In the genomic region with DNA sequence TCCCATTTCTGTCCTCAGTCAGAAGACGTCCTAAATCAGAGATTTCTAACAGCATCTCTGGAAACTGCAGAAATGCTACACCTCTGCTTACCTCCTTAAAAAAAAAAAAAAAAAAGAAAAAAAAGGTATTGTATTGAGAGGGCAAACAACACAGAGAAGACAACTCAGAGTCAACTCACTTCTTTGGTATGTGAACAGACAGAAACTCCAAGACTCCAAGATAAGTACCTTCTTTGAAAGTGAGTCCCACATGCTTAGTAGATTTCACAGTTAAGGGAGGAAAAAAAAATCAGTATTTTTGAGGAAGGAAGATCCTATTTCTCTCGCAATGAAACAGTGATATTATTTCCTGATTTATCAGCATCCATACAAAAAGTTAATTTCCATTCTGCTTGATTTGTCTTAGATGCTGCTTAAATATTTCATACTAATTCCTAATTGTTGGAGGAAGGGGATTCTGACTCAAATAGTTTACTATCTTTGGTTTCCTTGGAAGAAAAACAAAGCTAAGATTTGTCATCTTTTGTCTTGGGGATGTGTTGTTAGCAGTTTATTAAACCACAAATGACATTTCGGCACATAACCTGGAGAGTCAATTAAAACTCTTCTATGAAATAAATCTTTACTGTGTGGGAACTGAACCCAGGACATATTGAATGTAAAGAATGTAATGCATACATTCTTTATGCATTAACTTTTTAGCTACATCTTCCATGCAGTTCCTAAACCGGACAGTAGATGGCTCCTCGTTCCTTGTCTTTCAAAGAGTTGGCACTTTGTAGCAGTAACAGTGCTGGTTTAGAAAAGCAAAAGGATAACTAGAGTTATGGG, we compare ENCODE assay signal across 9 cellular contexts. TPM values are rescaled to one million over a fixed set of nuclear protein-coding genes. Genes with fewer than 3 reads are reported as not detected.
DNase-seq lines count a peak whose midpoint lies in the region; ATAC-seq, FAIRE-seq and TF ChIP-seq lines count a peak whose summit lies in the region.
"Had no signal": no experiment of that assay in that cellular context is flagged by ENCODE, and none has a peak within 500 bp of the region (broad histone marks: within the 10 kb centered on the region; RNA-seq: fewer than 3 reads in every experiment).

No MANE protein-coding gene starts in this region.

- no peak for TF ChIP-seq EP300 in K562 (IDR thresholded peaks at IDR 0.05; ENCODE audit: low read length)

- peak; percentile 89 for FAIRE-seq in K562 (lab: Jason Lieb, UNC)

- CTCF ChIA-PET in K562 (lab: Yijun Ruan, JAX; ENCODE audit: low intra/inter-chr PET ratio), result interaction anchor here (0.6 to 4.3 kb wide), 7 partner anchors 61 to 735 kb away, joined by 3 to 24 read pairs (median 3); no protein-coding TSS in a partner anchor

- peaks cover 15 to 18% of the 10 kb centered on the region in 2 experiments; a peak in 4 of 5 replicates for H3K4me1 ChIP-seq in K562 (replicated peaks in 1 of 2; ENCODE audit: control insufficient read depth in 2 of 2, insufficient read depth in 2 of 2, low read length in 2 of 2)

- ATAC-seq in K562, result no peak
- ATAC-seq in GM19324 (IDR thresholded peaks at IDR 0.05; ENCODE audit: low FRiP score, unreplicated experiment), result no peak

- no peaks in the 10 kb centered on the region for H3K36me3 ChIP-seq in K562 (ENCODE audit: control insufficient read depth, insufficient read depth, low read length)
- H3K36me3 ChIP-seq: BLaER1 had no signal

- BruUV-seq in K562 (replicated peaks; lab: Mats Ljungman, UMichigan), result no TSS peak

- WGBS in K562 (ENCODE audit: insufficient coverage, low coverage, missing lambda C conversion rate), result 16% methylated on average over 5 of the region's 5 CpGs

- H3K27ac ChIP-seq in K562 (ENCODE audit: extremely low read depth, low read depth, low read length), result no peak overlapping the region
- H3K27ac ChIP-seq: BLaER1 had no signal

- H3K9me3 ChIP-seq in K562 (replicated peaks; ENCODE audit: control insufficient read depth, insufficient read depth, low read depth, low read length), result no peaks in the 10 kb centered on the region
- H3K9me3 ChIP-seq: BLaER1 had no signal

- intact Hi-C loops in K562 (cut with micrococcal nuclease), result loop anchor here (1.0 to 5.0 kb wide), 5 partner anchors 62 to 800 kb away; no protein-coding TSS in a partner anchor

- TF ChIP-seq RAD21 in K562 (CRISPR knock-in tag; conservative IDR thresholded peaks at IDR 0.05 in 1 of 2, IDR thresholded peaks at IDR 0.05 in 1 of 2), result peak; percentile 91 to 92

- H4K20me1 ChIP-seq in K562 (replicated peaks; ENCODE audit: control insufficient read depth, insufficient read depth, low read length), result no peaks in the 10 kb centered on the region
- H4K20me1 ChIP-seq: BLaER1 had no signal

- no peak for TF ChIP-seq POLR2A in K562 (conservative IDR thresholded peaks at IDR 0.05)

- no peak overlapping the region for H2AFZ ChIP-seq in K562 (ENCODE audit: low read depth, low read length)

- no peak overlapping the region for H3K9ac ChIP-seq in K562 (ENCODE audit: insufficient read depth in 1 of 2, low read depth in 2 of 2, low read length in 2 of 2)
- H3K9ac ChIP-seq: BLaER1 had no signal

- H3K4me2 ChIP-seq in K562 (ENCODE audit: insufficient read depth, low read length), result no peak overlapping the region
- H3K4me2 ChIP-seq: BLaER1 had no signal

- in situ Hi-C loops in K562 (cut with MboI), result loop anchor here (5.0 to 10.0 kb wide), 2 partner anchors 375 to 738 kb away; no protein-coding TSS in a partner anchor

- H3K27me3 ChIP-seq in K562 (ENCODE audit: control insufficient read depth in 2 of 2, insufficient read depth in 2 of 2, low read length in 2 of 2), result peaks cover 9 to 13% of the 10 kb centered on the region in 2 experiments
- H3K27me3 ChIP-seq: BLaER1 had no signal

- H3K79me2 ChIP-seq in K562 (ENCODE audit: control insufficient read depth, insufficient read depth, low read length), result no peaks in the 10 kb centered on the region

- POLR2A ChIA-PET in K562 (lab: Yijun Ruan, JAX), result interaction anchor here (0.7 kb wide), 2 partner anchors 21 to 34 kb away, joined by 3 read pairs; no protein-coding TSS in a partner anchor

- DNase-seq in NCI-H2171 treated with DMSO at 0.1 percent for 48 hours (lab: John Stamatoyannopoulos, UW), result peak; percentile 65
- DNase-seq in NCI-H2171 (lab: John Stamatoyannopoulos, UW), result no peak
- peak; percentile 54 for DNase-seq in NCI-H1105 treated with DMSO at 0.1 percent for 48 hours (lab: John Stamatoyannopoulos, UW)
- DNase-seq in T-helper 1 cell, result peak; percentile 15 to 78 (median 65)
- peak; percentile 40 to 82 (median 51) for DNase-seq in K562 (ENCODE audit: extremely low read depth in 1 of 4, low spot score in 3 of 4)
- DNase-seq in islet precursor cell, result peak; percentile 76
- DNase-seq in stimulated activated CD4-positive, alpha-beta T cell treated with anti-CD3 and anti-CD28 coated beads, Interleukin-1b, Interleukin-23, amount 100 ng/mL, for 48 hours, result peak; percentile 60

- no peak overlapping the region for H3K4me3 ChIP-seq in K562
- H3K4me3 ChIP-seq: BLaER1 had no signal

- TF ChIP-seq CTCF in K562 (IDR thresholded peaks at IDR 0.05 in 2 of 3, conservative IDR thresholded peaks at IDR 0.05 in 1 of 3; ENCODE audit: insufficient read depth in 2 of 3, low read depth in 1 of 3, low read length in 3 of 3), result peak; percentile 73 to 87 (median 86)

- H3K9me1 ChIP-seq in K562 (ENCODE audit: control insufficient read depth, insufficient read depth, low read length), result no peaks in the 10 kb centered on the region

TF ChIP-seq in K562, 482 proteins besides CTCF, POLR2A, EP300 and RAD21:
- TF ChIP-seq CC2D1A (IDR thresholded peaks at IDR 0.05), result 0 out of 2 replicates have a peak, but pooled peaks have one; percentile 18
- TF ChIP-seq, protein P1, sequence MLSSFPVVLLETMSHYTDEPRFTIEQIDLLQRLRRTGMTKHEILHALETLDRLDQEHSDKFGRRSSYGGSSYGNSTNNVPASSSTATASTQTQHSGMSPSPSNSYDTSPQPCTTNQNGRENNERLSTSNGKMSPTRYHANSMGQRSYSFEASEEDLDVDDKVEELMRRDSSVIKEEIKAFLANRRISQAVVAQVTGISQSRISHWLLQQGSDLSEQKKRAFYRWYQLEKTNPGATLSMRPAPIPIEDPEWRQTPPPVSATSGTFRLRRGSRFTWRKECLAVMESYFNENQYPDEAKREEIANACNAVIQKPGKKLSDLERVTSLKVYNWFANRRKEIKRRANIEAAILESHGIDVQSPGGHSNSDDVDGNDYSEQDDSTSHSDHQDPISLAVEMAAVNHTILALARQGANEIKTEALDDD (IDR thresholded peaks at IDR 0.05), result peak; percentile 43; the same call in 1 of the 2 replicates
- peak; percentile 81 for TF ChIP-seq SMC3 (conservative IDR thresholded peaks at IDR 0.05; ENCODE audit: insufficient read depth, low read depth, low read length)
- TF ChIP-seq MXI1 (IDR thresholded peaks at IDR 0.05; ENCODE audit: low read depth, low read length), result no peak
- TF ChIP-seq, protein P2, sequence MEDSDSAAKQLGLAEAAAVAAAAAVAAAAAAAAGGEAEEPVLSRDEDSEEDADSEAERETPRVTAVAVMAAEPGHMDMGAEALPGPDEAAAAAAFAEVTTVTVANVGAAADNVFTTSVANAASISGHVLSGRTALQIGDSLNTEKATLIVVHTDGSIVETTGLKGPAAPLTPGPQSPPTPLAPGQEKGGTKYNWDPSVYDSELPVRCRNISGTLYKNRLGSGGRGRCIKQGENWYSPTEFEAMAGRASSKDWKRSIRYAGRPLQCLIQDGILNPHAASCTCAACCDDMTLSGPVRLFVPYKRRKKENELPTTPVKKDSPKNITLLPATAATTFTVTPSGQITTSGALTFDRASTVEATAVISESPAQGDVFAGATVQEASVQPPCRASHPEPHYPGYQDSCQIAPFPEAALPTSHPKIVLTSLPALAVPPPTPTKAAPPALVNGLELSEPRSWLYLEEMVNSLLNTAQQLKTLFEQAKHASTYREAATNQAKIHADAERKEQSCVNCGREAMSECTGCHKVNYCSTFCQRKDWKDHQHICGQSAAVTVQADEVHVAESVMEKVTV (CRISPR knock-in tag; IDR thresholded peaks at IDR 0.05), result peak; percentile 84
- peak; percentile 68 for TF ChIP-seq ARID2 (IDR thresholded peaks at IDR 0.05)
- TF ChIP-seq EHMT2 (IDR thresholded peaks at IDR 0.05), result no peak
TF ChIP-seq in K562: peak in this region for 5.

RNA-seq across cellular contexts. Expression of gene RASGEF1B, which starts 4.7 kb away (rescaled TPM):
- total RNA-seq in K562 (2011; cell fraction: chromatin; rRNA removed; ENCODE audit: low replicate concordance), result 0.84 and 1.1 TPM in 2 replicates
- 0.50 and 1.1 TPM in 2 replicates for total RNA-seq in K562 (2011; cell fraction: nucleolus; rRNA removed)
- 1.0 and 1.6 TPM in 2 replicates for total RNA-seq in K562 (2011; cell fraction: nucleoplasm; rRNA removed)
- total RNA-seq in K562 (2014; rRNA removed) (0.08 and 0.23 TPM in 2 replicates), K562 (2014; rRNA removed; fragmentation: Illumina TruSeq; extraction: Trizol) (0.15 and 0.38 TPM in 2 replicates), K562 (2015; rRNA removed; fragmentation: Illumina TruSeq; extraction: Trizol) (0.33 and 0.41 TPM in 2 replicates), K562 (2021) (0.35 and 0.42 TPM in 2 replicates)
- polyA plus RNA-seq in K562 (2011; rRNA removed) (0.57 and 0.76 TPM in 2 replicates), K562 (2014; fragmentation: Illumina TruSeq; extraction: Trizol) (0.10 and 0.22 TPM in 2 replicates), K562 (2014; fragmentation: Nextera tagmentation; extraction: Ambion mirVana) (under 1 TPM; 0.04 to 0.20 TPM), K562 (2014; rRNA removed) (0.12 and 0.35 TPM in 2 replicates)
- polyA plus RNA-seq in K562 (2011; cell fraction: cytosol; rRNA removed), result 0.19 and 0.72 TPM in 2 replicates
- polyA plus RNA-seq in K562 (2011; cell fraction: nucleus; rRNA removed), result 1.2 and 1.7 TPM in 2 replicates
- polyA plus RNA-seq in K562 (2012), result 0.26 and 0.27 TPM in 2 replicates
- polyA minus RNA-seq in K562 (2011; rRNA and poly(A)+ RNA removed), result 1.9 and 4.0 TPM in 2 replicates
- 1.3 and 1.7 TPM in 2 replicates for polyA minus RNA-seq in K562 (2011; cell fraction: cytosol; rRNA and poly(A)+ RNA removed)
- 1.9 and 4.8 TPM in 2 replicates for polyA minus RNA-seq in K562 (2011; cell fraction: nucleus; rRNA and poly(A)+ RNA removed)
